Comparison of ENCODE assay signal across 15 cellular contexts in the genomic region with DNA sequence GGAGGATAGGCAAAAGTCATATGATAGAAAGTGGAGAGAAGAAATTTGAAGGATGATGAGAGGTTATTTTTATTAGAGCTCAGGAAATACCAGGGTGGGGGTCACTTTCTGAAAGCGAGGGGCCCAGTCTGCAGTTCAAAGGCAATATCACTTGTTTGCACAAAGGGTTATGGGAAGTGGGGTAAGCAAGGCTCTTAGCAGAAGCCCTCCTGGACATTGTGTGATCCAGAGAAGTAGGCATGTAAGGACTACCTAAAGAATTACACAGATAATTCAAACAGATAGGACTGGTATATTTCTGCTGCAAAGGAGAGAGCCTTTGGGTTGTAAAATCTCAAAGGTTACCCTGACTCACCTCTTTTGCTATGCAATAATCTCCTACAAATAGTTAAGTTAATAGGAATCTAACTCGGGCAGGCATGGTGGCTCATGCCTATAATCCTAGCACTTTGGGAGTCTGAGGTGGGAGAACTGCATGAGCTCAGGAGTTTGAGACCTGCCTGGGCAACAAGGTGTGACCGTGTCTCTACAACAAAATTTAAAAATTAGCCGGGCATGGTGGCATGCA. TPM values are rescaled to one million over a fixed set of nuclear protein-coding genes. Genes with fewer than 3 reads are reported as not detected.
DNase-seq lines count a peak whose midpoint lies in the region; ATAC-seq, FAIRE-seq and TF ChIP-seq lines count a peak whose summit lies in the region.
"Had no signal": no experiment of that assay in that cellular context is flagged by ENCODE, and none has a peak within 500 bp of the region (broad histone marks: within the 10 kb centered on the region; RNA-seq: fewer than 3 reads in every experiment).

No MANE protein-coding gene starts in this region.

- H3K9ac ChIP-seq in HepG2 (ENCODE audit: insufficient read depth, low read depth, low read length) (no peak overlapping the region), PC-3 (ENCODE audit: low read length) (no peak overlapping the region)
- H3K9ac ChIP-seq: BLaER1 had no signal

- TF ChIP-seq RAD21 in HepG2 (CRISPR knock-in tag; IDR thresholded peaks at IDR 0.05): no peak

- H3K27me3 ChIP-seq in HepG2 (ENCODE audit: control insufficient read depth in 1 of 2, insufficient read depth in 2 of 2, low read length in 2 of 2) (no peaks in the 10 kb centered on the region), right lobe of liver (no peaks in the 10 kb centered on the region), PC-3 (ENCODE audit: low read length) (no peaks in the 10 kb centered on the region), hepatocyte (no peaks in the 10 kb centered on the region), small intestine (ENCODE audit: control insufficient read depth in 2 of 2, insufficient read depth in 2 of 2, low read length in 2 of 2) (no peaks in the 10 kb centered on the region)
- H3K27me3 ChIP-seq: BLaER1 had no signal

- no peak overlapping the region for H3K27ac ChIP-seq in HepG2 (ENCODE audit: extremely low read length, insufficient read depth, low read length)
- no peak overlapping the region for H3K27ac ChIP-seq in right lobe of liver
- no peak overlapping the region for H3K27ac ChIP-seq in PC-3 (ENCODE audit: low read length)
- peak overlapping the region; percentile 68 for H3K27ac ChIP-seq in hepatocyte
- no peak overlapping the region for H3K27ac ChIP-seq in small intestine (ENCODE audit: low read depth in 1 of 2, low read length in 1 of 2)
- H3K27ac ChIP-seq: 22Rv1, BLaER1 had no signal

- H3F3A ChIP-seq in PC-3 (ENCODE audit: low read length, unreplicated experiment): no peaks in the 10 kb centered on the region

- H3K79me2 ChIP-seq in HepG2 (ENCODE audit: insufficient read depth, low read length): no peaks in the 10 kb centered on the region
- H3K79me2 ChIP-seq in PC-3 (ENCODE audit: low read length): no peaks in the 10 kb centered on the region
- H3K79me2 ChIP-seq in hepatocyte: no peaks in the 10 kb centered on the region

- H3K4me3 ChIP-seq in HepG2 (replicated peaks in 1 of 3; ENCODE audit: insufficient read depth in 1 of 3, low read depth in 2 of 3, low read length in 3 of 3): no peak overlapping the region
- no peak overlapping the region for H3K4me3 ChIP-seq in right lobe of liver
- no peak overlapping the region for H3K4me3 ChIP-seq in PC-3 (ENCODE audit: low read length)
- H3K4me3 ChIP-seq in hepatocyte: no peak overlapping the region
- H3K4me3 ChIP-seq in small intestine (ENCODE audit: low read depth in 1 of 2, low read length in 2 of 2): no peak overlapping the region
- H3K4me3 ChIP-seq: BLaER1 had no signal

- H3K9me3 ChIP-seq in HepG2 (ENCODE audit: low read length) (no peaks in the 10 kb centered on the region), right lobe of liver (no peaks in the 10 kb centered on the region), PC-3 (ENCODE audit: low read length) (no peaks in the 10 kb centered on the region), hepatocyte (ENCODE audit: low read depth) (no peaks in the 10 kb centered on the region), small intestine (ENCODE audit: control insufficient read depth, low read depth) (no peaks in the 10 kb centered on the region)
- H3K9me3 ChIP-seq: BLaER1 had no signal

- no peaks in the 10 kb centered on the region for H3K36me3 ChIP-seq in HepG2 (replicated peaks in 1 of 2; ENCODE audit: control insufficient read depth in 1 of 2, insufficient read depth in 2 of 2, low read length in 2 of 2)
- no peaks in the 10 kb centered on the region for H3K36me3 ChIP-seq in right lobe of liver
- no peaks in the 10 kb centered on the region for H3K36me3 ChIP-seq in PC-3 (ENCODE audit: low read depth, low read length)
- no peaks in the 10 kb centered on the region for H3K36me3 ChIP-seq in hepatocyte (replicated peaks; ENCODE audit: insufficient read depth, low read depth)
- no peaks in the 10 kb centered on the region for H3K36me3 ChIP-seq in small intestine (ENCODE audit: control insufficient read depth in 2 of 2, insufficient read depth in 2 of 2, low read length in 2 of 2)
- H3K36me3 ChIP-seq: BLaER1 had no signal

- H3K4me2 ChIP-seq in HepG2 (ENCODE audit: low read depth, low read length): no peak overlapping the region
- H3K4me2 ChIP-seq in PC-3 (ENCODE audit: low read length): no peak overlapping the region
- H3K4me2 ChIP-seq in hepatocyte: peak overlapping the region; percentile 13
- H3K4me2 ChIP-seq: BLaER1 had no signal

- no peaks in the 10 kb centered on the region for H3K9me2 ChIP-seq in PC-3 (replicated peaks; ENCODE audit: low read length)
- H3K9me2 ChIP-seq in hepatocyte (replicated peaks; ENCODE audit: insufficient read depth): no peaks in the 10 kb centered on the region

- ATAC-seq in HepG2: peak; percentile 51
- no peak for ATAC-seq in right lobe of liver
- peak; percentile 76 for ATAC-seq in PC-3
- ATAC-seq in HG02981 (IDR thresholded peaks at IDR 0.05; ENCODE audit: unreplicated experiment): no peak
- no peak for ATAC-seq in HG03354 (IDR thresholded peaks at IDR 0.05; ENCODE audit: poor library complexity, severe bottlenecking, unreplicated experiment)

- in situ Hi-C loops in HepG2 (cut with HindIII; ENCODE audit: extremely low pct_ligation_motif_present, low pct_unique_long_range_greater_than_20kb): no loop called here

- no peak overlapping the region for H2AFZ ChIP-seq in HepG2 (ENCODE audit: low read length)
- H2AFZ ChIP-seq in PC-3 (ENCODE audit: low read length): no peak overlapping the region
- no peak overlapping the region for H2AFZ ChIP-seq in hepatocyte

- WGBS in HepG2 (ENCODE audit: low lambda C conversion rate): 44% methylated on average over 4 of the region's 4 CpGs
- WGBS in right lobe of liver (ENCODE audit: insufficient coverage, low coverage, low lambda C conversion rate, missing lambda C conversion rate): 42% methylated on average over 3 of the region's 4 CpGs
- 37% methylated on average over 4 of the region's 4 CpGs for WGBS in hepatocyte (ENCODE audit: low lambda C conversion rate, missing lambda C conversion rate)
- 48 to 64% (median 62%) methylated on average over 4 of the region's 4 CpGs for WGBS in small intestine, 3 donors

- TF ChIP-seq CTCF in HepG2 (CRISPR knock-in tag; IDR thresholded peaks at IDR 0.05): no peak
- no peak for TF ChIP-seq CTCF in right lobe of liver (IDR thresholded peaks at IDR 0.05)
- no peak for TF ChIP-seq CTCF in PC-3 (conservative IDR thresholded peaks at IDR 0.05; ENCODE audit: low read depth, low read length)
- no peak for TF ChIP-seq CTCF in hepatocyte (IDR thresholded peaks at IDR 0.05; ENCODE audit: poor library complexity)

- CTCF ChIA-PET in HepG2 (lab: Yijun Ruan, JAX; ENCODE audit: low intra/inter-chr PET ratio, low total read pairs): no interaction called here
- CTCF ChIA-PET in PC-3 (lab: Charles Lee): interaction anchor here (0.7 kb wide), 1 partner anchor 25 kb away, joined by 6 read pairs; a partner anchor contains a TSS

- DNase-seq in HepG2 (ENCODE audit: low spot score) (no peak), right lobe of liver (no peak), PC-3 (peak; percentile 63), hepatocyte (ENCODE audit: low spot score) (peak; percentile 37), small intestine (peak; percentile 27), C1 segment of cervical spinal cord (lab: John Stamatoyannopoulos, UW) (no peak)
- DNase-seq: AML-193; CD4-positive, CD25-positive, alpha-beta regulatory T cell; DMS79 treated with DMSO at 0.1 percent for 48 hours; GF-D8; HCEC 1CT had no signal

- H3K4me1 ChIP-seq in HepG2 (ENCODE audit: insufficient read depth, low read length): peaks cover 10% of the 10 kb centered on the region
- no peaks in the 10 kb centered on the region for H3K4me1 ChIP-seq in right lobe of liver
- peaks cover 14% of the 10 kb centered on the region for H3K4me1 ChIP-seq in PC-3 (ENCODE audit: insufficient read depth, low read length)
- no peaks in the 10 kb centered on the region for H3K4me1 ChIP-seq in hepatocyte (ENCODE audit: insufficient read depth)
- peaks cover 0 to 2% of the 10 kb centered on the region in 2 donors for H3K4me1 ChIP-seq in small intestine (ENCODE audit: control insufficient read depth in 2 of 2, insufficient read depth in 1 of 2, low read depth in 1 of 2, low read length in 1 of 2)
- H3K4me1 ChIP-seq: BLaER1 had no signal

- intact Hi-C loops in HepG2 (cut with micrococcal nuclease; ENCODE audit: unreplicated experiment): no loop called here
- intact Hi-C loops in right lobe of liver (cut with DNase I): no loop called here
- intact Hi-C loops in PC-3 (cut with micrococcal nuclease): no loop called here

- TF ChIP-seq POLR2A in HepG2 (IDR thresholded peaks at IDR 0.05; ENCODE audit: insufficient read depth in 1 of 2, low read depth in 2 of 2, low read length in 2 of 2) (no peak), right lobe of liver (IDR thresholded peaks at IDR 0.05) (no peak)

- POLR2A ChIA-PET in HepG2 (lab: Yijun Ruan, JAX) (no interaction called here), PC-3 (lab: Charles Lee; ENCODE audit: unreplicated experiment) (no interaction called here)

- BruUV-seq in HepG2 (replicated peaks; lab: Mats Ljungman, UMichigan) (no TSS peak), PC-3 (replicated peaks; lab: Mats Ljungman, UMichigan) (no TSS peak)

- H4K20me1 ChIP-seq in HepG2 (ENCODE audit: insufficient read depth, low read length) (no peaks in the 10 kb centered on the region), PC-3 (ENCODE audit: low read length) (no peaks in the 10 kb centered on the region), hepatocyte (ENCODE audit: insufficient read depth, poor library complexity, severe bottlenecking) (no peaks in the 10 kb centered on the region)
- H4K20me1 ChIP-seq: BLaER1 had no signal

- FAIRE-seq in HepG2 (lab: Jason Lieb, UNC) (no peak), small intestine (lab: Jason Lieb, UNC) (no peak)

- no peak for TF ChIP-seq EP300 in HepG2 (IDR thresholded peaks at IDR 0.05; ENCODE audit: low read depth in 2 of 2, low read length in 2 of 2)
- TF ChIP-seq EP300 in HepG2 (CRISPR knock-in tag; IDR thresholded peaks at IDR 0.05; ENCODE audit: borderline replicate concordance): no peak

RNA-seq across cellular contexts. Expression of a gene that starts 25.2 kb away (rescaled TPM):
- total RNA-seq in HepG2 (2016; rRNA removed; fragmentation: Illumina TruSeq; extraction: Trizol) (46.2 and 124 TPM in 2 replicates), right lobe of liver (10 to 100 TPM; 39.1 to 59.9 (median 48.5) TPM), PC-3 (2014; rRNA removed) (199 and 225 TPM in 2 replicates), hepatocyte (85.2 and 102 TPM in 2 replicates)
- total RNA-seq in HepG2 (2016; cell fraction: cytosol; rRNA removed; fragmentation: Illumina TruSeq; extraction: Trizol; ENCODE audit: low read depth): 28.4 and 38.8 TPM in 2 replicates
- 42.9 and 106 TPM in 2 replicates for total RNA-seq in HepG2 (2016; cell fraction: insoluble cytoplasmic fraction; rRNA removed; fragmentation: Illumina TruSeq; extraction: Trizol)
- 26.5 and 29.8 TPM in 2 replicates for total RNA-seq in HepG2 (2016; cell fraction: membrane; rRNA removed; fragmentation: Illumina TruSeq; extraction: Trizol)
- total RNA-seq in HepG2 (2016; cell fraction: nucleus; rRNA removed; fragmentation: Illumina TruSeq; extraction: Trizol): 106 and 107 TPM in 2 replicates
- polyA plus RNA-seq in HepG2 (2011; rRNA removed) (57.0 and 57.3 TPM in 2 replicates), hepatocyte (120 and 147 TPM in 2 replicates), small intestine (100 to 1,000 TPM in 2 of 3 donors, 10 to 100 TPM in 1; 37.4 to 221 (median 113) TPM)
- polyA plus RNA-seq in HepG2 (2011; cell fraction: cytosol; rRNA removed): 35.8 and 47.6 TPM in 2 replicates
- polyA plus RNA-seq in HepG2 (2011; cell fraction: nucleus; rRNA removed): 55.9 and 72.6 TPM in 2 replicates
- polyA plus RNA-seq in HepG2 (2012): 46.3 and 52.4 TPM in 2 replicates
- 1.7 TPM in 2 replicates for polyA plus RNA-seq in HepG2 (2016; cell fraction: cytosol; fragmentation: Illumina TruSeq; extraction: Trizol; ENCODE audit: low read depth)
- 78.7 and 87.3 TPM in 2 replicates for polyA plus RNA-seq in HepG2 (2016; cell fraction: insoluble cytoplasmic fraction; fragmentation: Illumina TruSeq; extraction: Trizol; ENCODE audit: low read depth)
- 5.0 and 6.4 TPM in 2 replicates for polyA plus RNA-seq in HepG2 (2016; cell fraction: membrane; fragmentation: Illumina TruSeq; extraction: Trizol; ENCODE audit: low read depth)
- polyA plus RNA-seq in HepG2 (2016; cell fraction: nucleus; fragmentation: Illumina TruSeq; extraction: Trizol; ENCODE audit: insufficient read depth, low read depth): 128 and 147 TPM in 2 replicates
- polyA minus RNA-seq in HepG2 (2011; rRNA and poly(A)+ RNA removed; ENCODE audit: low replicate concordance): 65.3 and 96.1 TPM in 2 replicates
- 55.7 and 80.3 TPM in 2 replicates for polyA minus RNA-seq in HepG2 (2011; cell fraction: cytosol; rRNA and poly(A)+ RNA removed)
- polyA minus RNA-seq in HepG2 (2011; cell fraction: nucleus; rRNA and poly(A)+ RNA removed): 73.0 and 82.1 TPM in 2 replicates

Comparison
In these comparisons a context has a peak if more than half of its experiments do, and no peak if none do; other contexts are left out.
1. ATAC-seq: peak in HepG2 (single experiment) and PC-3 (single experiment); none in right lobe of liver (0 of 4), HG02981 (single experiment) and HG03354 (single experiment).
2. DNase-seq: peak in PC-3 (single experiment), hepatocyte (single experiment) and small intestine (single experiment); none in HepG2 (single experiment), right lobe of liver (0 of 3) and C1 segment of cervical spinal cord (0 of 14).